In genomic region chr1:10430216-10431064, GRCh38 we compare ENCODE assay signal across 8 cellular contexts. TPM values are rescaled to one million over a fixed set of nuclear protein-coding genes. Genes with fewer than 3 reads are reported as not detected.
A peak's percentile ranks its signal among the peaks of the same experiment; 100 is the strongest.
DNase-seq lines count a peak whose midpoint lies in the region; ATAC-seq and TF ChIP-seq lines count a peak whose summit lies in the region.

Gene CENPS, plus strand, starts transcription at chr1:10430433. Its CDS starts 85 bp downstream, at chr1:10430518.

- H2AFZ ChIP-seq in IMR-90 (replicated peaks; ENCODE audit: low read length, poor library complexity) = peak within 1 kb of the TSS; percentile 100
- peak within 1 kb of the TSS; percentile 93 for H2AFZ ChIP-seq in PC-9

- H2BK20ac ChIP-seq in IMR-90 (ENCODE audit: low read depth, low read length) = peak within 1 kb of the TSS; percentile 44; the same call in 1 of the 2 replicates

- DNase-seq in DMS53 (lab: John Stamatoyannopoulos, UW) (peak; percentile 93), IMR-90 (peak; percentile 83), PC-9 (peak; percentile 65 to 90)
- peak; percentile 97 for DNase-seq in activated T-cell treated with anti-CD3 and anti-CD28 coated beads, Interleukin-2, amount 50 U/mL, for 24 hours
- DNase-seq in stimulated activated CD8-positive, alpha-beta memory T cell treated with anti-CD3 and anti-CD28 coated beads, Interleukin-7, amount 100 ng/mL, for 24 hours (ENCODE audit: low read depth) = peak; percentile 86

- no peaks in the 10 kb centered on the region for H3K9me2 ChIP-seq in PC-9 (ENCODE audit: insufficient read depth)

- TF ChIP-seq POLR2A in IMR-90 (IDR thresholded peaks at IDR 0.05; ENCODE audit: low read depth, low read length) = no peak; the same call in 1 of the 2 replicates

- H3K27ac Mint-ChIP-seq in activated T-cell treated with anti-CD3 and anti-CD28 coated beads, Interleukin-2, amount 50 U/mL, for 24 hours = peak within 1 kb of the TSS; percentile 98

- peak within 1 kb of the TSS; percentile 59; the same call in 1 of the 3 replicates for H2BK15ac ChIP-seq in IMR-90 (ENCODE audit: low read depth, low read length)

- peaks cover 34% of the 10 kb centered on the region for H3K4me1 Mint-ChIP-seq in activated T-cell treated with anti-CD3 and anti-CD28 coated beads, Interleukin-2, amount 50 U/mL, for 24 hours (ENCODE audit: low read depth)

- TF ChIP-seq CTCF in IMR-90 (conservative IDR thresholded peaks at IDR 0.05; ENCODE audit: low read depth, low read length) (peak; percentile 98), PC-9 (conservative IDR thresholded peaks at IDR 0.05) (peak; percentile 82)

- H3K27me3 ChIP-seq in IMR-90 (ENCODE audit: control insufficient read depth, insufficient read depth, low read length) (no peaks in the 10 kb centered on the region), PC-9 (ENCODE audit: insufficient read depth, low read depth) (no peaks in the 10 kb centered on the region), muscle layer of duodenum (ENCODE audit: low read depth, low read length) (no peaks in the 10 kb centered on the region)

- CTCF ChIA-PET in IMR-90 (lab: Yijun Ruan, JAX) = interaction anchor here (0.9 to 1.9 kb wide), 10 partner anchors 22 to 255 kb away, joined by 3 to 12 read pairs (median 3); no protein-coding TSS in a partner anchor
- CTCF ChIA-PET in PC-9 (lab: Charles Lee) = interaction anchor here (0.6 to 3.3 kb wide), 3 partner anchors 36 to 64 kb away, joined by 3 to 19 read pairs (median 4); no protein-coding TSS in a partner anchor

- peaks cover 7 to 27% of the 10 kb centered on the region in 2 experiments; a peak in 3 of 4 replicates for H3K79me1 ChIP-seq in IMR-90 (ENCODE audit: low read depth in 1 of 2, low read length in 2 of 2)

- H3K4me3 ChIP-seq in IMR-90 (ENCODE audit: insufficient read depth, low read depth, low read length) (peak within 1 kb of the TSS; percentile 76), PC-9 (peak within 1 kb of the TSS; percentile 71), muscle layer of duodenum (ENCODE audit: low read depth in 1 of 2, low read length in 2 of 2) (peak within 1 kb of the TSS; percentile 76 to 89)

- H3K27ac ChIP-seq in IMR-90 (ENCODE audit: insufficient read depth, low read length) = peak within 1 kb of the TSS; percentile 86
- H3K27ac ChIP-seq in PC-9 = peak within 1 kb of the TSS; percentile 26; the same call in 1 of the 2 replicates
- H3K27ac ChIP-seq in muscle layer of duodenum (ENCODE audit: low read length) = peak within 1 kb of the TSS; percentile 72

- H3K14ac ChIP-seq in IMR-90 (replicated peaks; ENCODE audit: low read depth, low read length) = peak within 1 kb of the TSS; percentile 98

- intact Hi-C loops in IMR-90 (cut with micrococcal nuclease) (loop anchor here (1.0 kb wide), 1 partner anchor 64 kb away; no protein-coding TSS in a partner anchor), PC-9 (cut with micrococcal nuclease; ENCODE audit: unreplicated experiment) (loop anchor here (1.0 to 2.0 kb wide), 3 partner anchors 44 to 605 kb away; partner anchors contain the start of gene PEX14)

- in situ Hi-C loops in IMR-90 (cut with MboI; ENCODE audit: low sequenced_read_pairs) = no loop called here

- H3K4me2 ChIP-seq in IMR-90 (ENCODE audit: low read depth, low read length) (peak within 1 kb of the TSS; percentile 99), PC-9 (peak within 1 kb of the TSS; percentile 86)

- POLR2A ChIA-PET in IMR-90 (lab: Charles Lee; ENCODE audit: unreplicated experiment) (interaction anchor here (0.6 kb wide), 1 partner anchor 180 kb away, joined by 3 read pairs; no protein-coding TSS in a partner anchor), PC-9 (lab: Charles Lee; ENCODE audit: unreplicated experiment) (interaction anchor here (0.5 to 0.6 kb wide), 2 partner anchors 64 to 397 kb away, joined by 3 read pairs; no protein-coding TSS in a partner anchor)

- peak within 1 kb of the TSS; percentile 92 for H3K4me3 Mint-ChIP-seq in activated T-cell treated with anti-CD3 and anti-CD28 coated beads, Interleukin-2, amount 50 U/mL, for 24 hours

- ATAC-seq in GM21528 (IDR thresholded peaks at IDR 0.05; ENCODE audit: low FRiP score, unreplicated experiment) = peak; percentile 80
- ATAC-seq in IMR-90 (ENCODE audit: low read depth) = peak; percentile 95
- peak; percentile 82 for ATAC-seq in esophagus mucosa

- H3K18ac ChIP-seq in IMR-90 (ENCODE audit: low read depth, low read length) = peak within 1 kb of the TSS; percentile 36; the same call in 1 of the 2 replicates

- H3K9me3 ChIP-seq in IMR-90 (ENCODE audit: control insufficient read depth, insufficient read depth, low read length) = no peaks in the 10 kb centered on the region
- H3K9me3 ChIP-seq in PC-9 (ENCODE audit: insufficient read depth, low read depth) = no peaks in the 10 kb centered on the region
- no peaks in the 10 kb centered on the region for H3K9me3 ChIP-seq in muscle layer of duodenum (ENCODE audit: control insufficient read depth in 1 of 2, low read length in 2 of 2)

- peaks cover 4% of the 10 kb centered on the region for H3K9me1 ChIP-seq in IMR-90 (ENCODE audit: insufficient read depth, low read length)

- H3K23ac ChIP-seq in IMR-90 (ENCODE audit: low read depth, low read length) = peak within 1 kb of the TSS; percentile 92

- H3K27me3 Mint-ChIP-seq in activated T-cell treated with anti-CD3 and anti-CD28 coated beads, Interleukin-2, amount 50 U/mL, for 24 hours = no peaks in the 10 kb centered on the region

- peak within 1 kb of the TSS; percentile 89 for H3K4ac ChIP-seq in IMR-90 (ENCODE audit: low read depth, low read length)

- peaks cover 21% of the 10 kb centered on the region for H3K36me3 Mint-ChIP-seq in activated T-cell treated with anti-CD3 and anti-CD28 coated beads, Interleukin-2, amount 50 U/mL, for 24 hours (ENCODE audit: low read depth)

- H4K5ac ChIP-seq in IMR-90 (ENCODE audit: low read depth, low read length) = peak within 1 kb of the TSS; percentile 87

- H3K56ac ChIP-seq in IMR-90 (ENCODE audit: extremely low read depth, insufficient read depth, low read length) = peak within 1 kb of the TSS; percentile 87

- H3K9me3 Mint-ChIP-seq in activated T-cell treated with anti-CD3 and anti-CD28 coated beads, Interleukin-2, amount 50 U/mL, for 24 hours = no peaks in the 10 kb centered on the region

- H3K4me1 ChIP-seq in IMR-90 (ENCODE audit: control insufficient read depth, insufficient read depth, low read length) = peaks cover 2% of the 10 kb centered on the region; the same call in 1 of the 2 replicates
- peaks cover 10% of the 10 kb centered on the region for H3K4me1 ChIP-seq in PC-9 (replicated peaks; ENCODE audit: insufficient read depth)
- peaks cover 4 to 19% of the 10 kb centered on the region in 2 donors for H3K4me1 ChIP-seq in muscle layer of duodenum (ENCODE audit: control insufficient read depth in 1 of 2, insufficient read depth in 2 of 2, low read length in 2 of 2)

- H4K91ac ChIP-seq in IMR-90 (ENCODE audit: insufficient read depth, low read depth, low read length) = peak within 1 kb of the TSS; percentile 94

- peak within 1 kb of the TSS; percentile 85 for H3K9ac ChIP-seq in IMR-90 (ENCODE audit: low read depth, low read length)

- peaks cover 2% of the 10 kb centered on the region; the same call in 1 of the 2 replicates for H3K36me3 ChIP-seq in IMR-90 (ENCODE audit: control insufficient read depth, insufficient read depth, low read length)
- H3K36me3 ChIP-seq in PC-9 (ENCODE audit: low read depth) = no peaks in the 10 kb centered on the region
- H3K36me3 ChIP-seq in muscle layer of duodenum (ENCODE audit: control insufficient read depth in 1 of 2, insufficient read depth in 2 of 2, low read length in 2 of 2) = no peaks in the 10 kb centered on the region

- H2BK120ac ChIP-seq in IMR-90 (ENCODE audit: low read depth, low read length) = peak within 1 kb of the TSS; percentile 71

- peak within 1 kb of the TSS; percentile 96 for H2AK9ac ChIP-seq in IMR-90 (replicated peaks; ENCODE audit: low read depth, low read length, poor library complexity)

- peaks cover 13% of the 10 kb centered on the region for H3K79me2 ChIP-seq in PC-9 (ENCODE audit: low read depth)

- BruUV-seq in IMR-90 (replicated peaks; lab: Mats Ljungman, UMichigan) (no TSS peak), PC-9 (replicated peaks; lab: Mats Ljungman, UMichigan) (TSS peak; percentile 60)

- peak; percentile 66 for TF ChIP-seq RAD21 in IMR-90 (IDR thresholded peaks at IDR 0.05; ENCODE audit: low read length)

- H2BK5ac ChIP-seq in IMR-90 (ENCODE audit: low read depth, low read length, poor library complexity, severe bottlenecking) = peak within 1 kb of the TSS; percentile 63

- peak within 1 kb of the TSS; percentile 79 to 96 for H4K8ac ChIP-seq in IMR-90 (ENCODE audit: low read depth in 2 of 2, low read length in 2 of 2)

- H2AK5ac ChIP-seq in IMR-90 (ENCODE audit: low read depth, low read length) = peak within 1 kb of the TSS; percentile 74

- H4K20me1 ChIP-seq in IMR-90 (ENCODE audit: insufficient read depth, low read length) (no peaks in the 10 kb centered on the region), PC-9 (ENCODE audit: insufficient read depth) (no peaks in the 10 kb centered on the region)

- WGBS in IMR-90 (ENCODE audit: extremely low coverage in 2 of 2, insufficient read length in 1 of 2), 2 experiments = 0% methylated on average over 47 of the region's 94 CpGs; no CpG with 5 or more reads in 1 of the 2 experiments

- dilution Hi-C loops in IMR-90 (cut with HindIII; ENCODE audit: low sequenced_read_pairs, unreplicated experiment) = no loop called here

- no peaks in the 10 kb centered on the region; the same call in 1 of the 2 replicates for H3F3A ChIP-seq in PC-9 (ENCODE audit: insufficient read depth, low read depth)

TF ChIP-seq in IMR-90, 13 proteins besides CTCF, POLR2A, EP300 and RAD21:
- TF ChIP-seq MAFK (IDR thresholded peaks at IDR 0.05; ENCODE audit: low read depth, low read length) = no peak
- peak; percentile 30 for TF ChIP-seq RCOR1 (IDR thresholded peaks at IDR 0.05; ENCODE audit: insufficient replicate concordance, low read length)
- peak; percentile 74; the same call in 1 of the 2 replicates for TF ChIP-seq MAZ (IDR thresholded peaks at IDR 0.05; ENCODE audit: borderline replicate concordance, low read depth, low read length)
- peak; percentile 87 for TF ChIP-seq SMC3 (IDR thresholded peaks at IDR 0.05; ENCODE audit: low read depth, low read length)
- peak; percentile 82 for TF ChIP-seq MXI1 (IDR thresholded peaks at IDR 0.05; ENCODE audit: borderline replicate concordance, low read depth, low read length)
- TF ChIP-seq USF2 (IDR thresholded peaks at IDR 0.05; ENCODE audit: low read depth, low read length) = no peak

RNA-seq across cellular contexts. Expression of gene CENPS, which starts in this region (rescaled TPM):
- 9.9 and 11.4 TPM in 2 replicates for total RNA-seq in IMR-90 (2012; rRNA removed)
- polyA plus RNA-seq in IMR-90 (2012; rRNA removed) = 10.6 and 12.3 TPM in 2 replicates
- 5.4 and 6.6 TPM in 2 replicates for polyA plus RNA-seq in IMR-90 (2012; cell fraction: cytosol; rRNA removed)
- 3.8 and 5.6 TPM in 2 replicates for polyA plus RNA-seq in IMR-90 (2012; cell fraction: nucleus; rRNA removed; ENCODE audit: low replicate concordance)
- total RNA-seq in PC-9 (2021) = 28.5 and 35.9 TPM in 2 replicates
- total RNA-seq in esophagus mucosa = 11.8 TPM

Comparison
In these comparisons a context has a peak if more than half of its experiments do, and no peak if none do; other contexts are left out.
1. Peak in every context shown above with its lines: DNase-seq, ATAC-seq, H3K4me3 ChIP-seq and H3K27ac ChIP-seq.
2. H3K27ac ChIP-seq: peak in every context shown above with its lines; median percentile 86 in IMR-90; 72 in muscle layer of duodenum; 26 in PC-9.